ENCODE assay signal across 8 cellular contexts in genomic region chr3:33798418-33799201, GRCh38. TPM values are rescaled to one million over a fixed set of nuclear protein-coding genes. Genes with fewer than 3 reads are reported as not detected.
DNase-seq lines count a peak whose midpoint lies in the region; ATAC-seq and TF ChIP-seq lines count a peak whose summit lies in the region.

A gene with protein sequence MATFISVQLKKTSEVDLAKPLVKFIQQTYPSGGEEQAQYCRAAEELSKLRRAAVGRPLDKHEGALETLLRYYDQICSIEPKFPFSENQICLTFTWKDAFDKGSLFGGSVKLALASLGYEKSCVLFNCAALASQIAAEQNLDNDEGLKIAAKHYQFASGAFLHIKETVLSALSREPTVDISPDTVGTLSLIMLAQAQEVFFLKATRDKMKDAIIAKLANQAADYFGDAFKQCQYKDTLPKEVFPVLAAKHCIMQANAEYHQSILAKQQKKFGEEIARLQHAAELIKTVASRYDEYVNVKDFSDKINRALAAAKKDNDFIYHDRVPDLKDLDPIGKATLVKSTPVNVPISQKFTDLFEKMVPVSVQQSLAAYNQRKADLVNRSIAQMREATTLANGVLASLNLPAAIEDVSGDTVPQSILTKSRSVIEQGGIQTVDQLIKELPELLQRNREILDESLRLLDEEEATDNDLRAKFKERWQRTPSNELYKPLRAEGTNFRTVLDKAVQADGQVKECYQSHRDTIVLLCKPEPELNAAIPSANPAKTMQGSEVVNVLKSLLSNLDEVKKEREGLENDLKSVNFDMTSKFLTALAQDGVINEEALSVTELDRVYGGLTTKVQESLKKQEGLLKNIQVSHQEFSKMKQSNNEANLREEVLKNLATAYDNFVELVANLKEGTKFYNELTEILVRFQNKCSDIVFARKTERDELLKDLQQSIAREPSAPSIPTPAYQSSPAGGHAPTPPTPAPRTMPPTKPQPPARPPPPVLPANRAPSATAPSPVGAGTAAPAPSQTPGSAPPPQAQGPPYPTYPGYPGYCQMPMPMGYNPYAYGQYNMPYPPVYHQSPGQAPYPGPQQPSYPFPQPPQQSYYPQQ (plus strand): TSS chr3:33798630. CDS start chr3:33798729, 99 bp downstream.

- peak within 1 kb of the TSS; percentile 81 for H2AFZ ChIP-seq in mammary epithelial cell (ENCODE audit: low read depth, low read length)
- H2AFZ ChIP-seq in smooth muscle cell (ENCODE audit: low read depth) = peak within 1 kb of the TSS; percentile 98

- intact Hi-C loops in mammary epithelial cell (cut with micrococcal nuclease) = no loop called here

- peaks cover 9% of the 10 kb centered on the region for H3K36me3 ChIP-seq in WERI-Rb-1
- peaks cover 3% of the 10 kb centered on the region for H3K36me3 ChIP-seq in mammary epithelial cell (ENCODE audit: insufficient read depth, low read length)
- H3K36me3 ChIP-seq in smooth muscle cell (ENCODE audit: low read depth) = no peaks in the 10 kb centered on the region

- POLR2A ChIA-PET in AG04449 (lab: Yijun Ruan, JAX) = interaction anchor here (0.6 to 1.3 kb wide), 8 partner anchors 8 to 689 kb away, joined by 3 to 5 read pairs (median 4); no protein-coding TSS in a partner anchor

- H4K20me1 ChIP-seq in mammary epithelial cell (ENCODE audit: insufficient read depth, low read length) = no peaks in the 10 kb centered on the region
- H4K20me1 ChIP-seq in smooth muscle cell (ENCODE audit: low read depth) = peaks cover 36% of the 10 kb centered on the region

- CTCF ChIA-PET in AG04449 (lab: Yijun Ruan, JAX) (interaction anchor here (0.7 to 6.2 kb wide), 7 partner anchors 10 to 162 kb away, joined by 3 to 53 read pairs (median 3); no protein-coding TSS in a partner anchor), mammary epithelial cell (lab: Charles Lee; ENCODE audit: low non-redundant PET) (no interaction called here)

- H3K9me3 ChIP-seq in WERI-Rb-1 (ENCODE audit: severe bottlenecking) (no peaks in the 10 kb centered on the region), mammary epithelial cell (replicated peaks; ENCODE audit: insufficient read depth, low read length) (no peaks in the 10 kb centered on the region), smooth muscle cell (replicated peaks; ENCODE audit: low read depth) (no peaks in the 10 kb centered on the region)

- peak within 1 kb of the TSS; percentile 99 for H3K9ac ChIP-seq in mammary epithelial cell (ENCODE audit: insufficient read depth, low read length)
- H3K9ac ChIP-seq in smooth muscle cell (ENCODE audit: low read depth) = peak within 1 kb of the TSS; percentile 99

- dilution Hi-C loops in mammary epithelial cell (cut with HindIII; ENCODE audit: low sequenced_read_pairs) = loop anchor here (25.0 kb wide), 2 partner anchors 161 to 661 kb away; no protein-coding TSS in a partner anchor

- ATAC-seq in GM18861 (IDR thresholded peaks at IDR 0.05; ENCODE audit: unreplicated experiment) = peak; percentile 78
- ATAC-seq in HG03097 (IDR thresholded peaks at IDR 0.05; ENCODE audit: low FRiP score, unreplicated experiment) = peak; percentile 92

- H3K4me1 ChIP-seq in mammary epithelial cell (ENCODE audit: insufficient read depth, low read length) (peaks cover 26% of the 10 kb centered on the region), smooth muscle cell (ENCODE audit: low read depth) (peaks cover 28% of the 10 kb centered on the region)

- H3F3A ChIP-seq in smooth muscle cell (ENCODE audit: low read depth) = no peaks in the 10 kb centered on the region

- no TSS peak for BruUV-seq in mammary epithelial cell (replicated peaks; lab: Mats Ljungman, UMichigan)

- TF ChIP-seq CTCF in AG04449 (IDR thresholded peaks at IDR 0.05; ENCODE audit: insufficient read depth, low read length, missing control alignments) (peak; percentile 18), WERI-Rb-1 (IDR thresholded peaks at IDR 0.05; ENCODE audit: low read depth, low read length) (peak; percentile 22; the same call in 1 of the 2 replicates), mammary epithelial cell (conservative IDR thresholded peaks at IDR 0.05 in 1 of 2, IDR thresholded peaks at IDR 0.05 in 1 of 2; ENCODE audit: extremely low read depth in 1 of 2, insufficient read depth in 1 of 2, low read depth in 1 of 2, low read length in 2 of 2) (peak in 1 of 2 donors; percentile 19), smooth muscle cell (IDR thresholded peaks at IDR 0.05; ENCODE audit: borderline replicate concordance, insufficient read depth, poor library complexity, severe bottlenecking) (no peak)

- H3K27me3 ChIP-seq in WERI-Rb-1 (ENCODE audit: insufficient read depth, low read depth, severe bottlenecking) = no peaks in the 10 kb centered on the region
- H3K27me3 ChIP-seq in mammary epithelial cell (ENCODE audit: insufficient read depth, low read length) = no peaks in the 10 kb centered on the region
- no peaks in the 10 kb centered on the region for H3K27me3 ChIP-seq in smooth muscle cell (ENCODE audit: low read depth)

- H3K4me2 ChIP-seq in mammary epithelial cell (ENCODE audit: insufficient read depth, low read depth, low read length) (peak within 1 kb of the TSS; percentile 77), smooth muscle cell (peak within 1 kb of the TSS; percentile 99)

- DNase-seq in AG04449 (ENCODE audit: low read depth, low spot score) = peak; percentile 60
- peak; percentile 59 for DNase-seq in NCI-H2196 treated with DMSO at 0.1 percent for 48 hours (lab: John Stamatoyannopoulos, UW; ENCODE audit: unreplicated experiment)
- DNase-seq in WERI-Rb-1 = peak; percentile 94
- peak; percentile 96 for DNase-seq in mammary epithelial cell
- peak; percentile 94 for DNase-seq in iPS-NIHi11 (ENCODE audit: low spot score)
- peak; percentile 85 for DNase-seq in smooth muscle cell (lab: John Stamatoyannopoulos, UW; ENCODE audit: unreplicated experiment)

- in situ Hi-C loops in mammary epithelial cell (cut with MboI; ENCODE audit: low sequenced_read_pairs in 2 of 2) = loop anchor here in 1 of 2 donors (25.0 kb wide), 1 partner anchor 361 kb away; the partner anchor contains the start of gene UBP1

- H3K4me3 ChIP-seq in AG04449 (ENCODE audit: low read depth, low read length) (peak within 1 kb of the TSS; percentile 93), WERI-Rb-1 (ENCODE audit: low read depth, low read length) (peak within 1 kb of the TSS; percentile 63), mammary epithelial cell (replicated peaks in 1 of 3; ENCODE audit: insufficient read depth in 1 of 3, low read depth in 2 of 3, low read length in 3 of 3) (peak within 1 kb of the TSS; percentile 67 to 95 (median 95)), smooth muscle cell (peak within 1 kb of the TSS; percentile 94)

- WGBS in mammary epithelial cell (ENCODE audit: low coverage, missing lambda C conversion rate) = 0% methylated on average over 22 of the region's 69 CpGs
- WGBS in smooth muscle cell (ENCODE audit: low lambda C conversion rate) = 1% methylated on average over 69 of the region's 69 CpGs

- H3K79me2 ChIP-seq in mammary epithelial cell (ENCODE audit: insufficient read depth, low read length) (peaks cover 94% of the 10 kb centered on the region), smooth muscle cell (ENCODE audit: low read depth) (peaks cover 63% of the 10 kb centered on the region)

- H3K27ac ChIP-seq in WERI-Rb-1 (peak within 1 kb of the TSS; percentile 84), mammary epithelial cell (ENCODE audit: insufficient read depth, low read depth, low read length) (peak within 1 kb of the TSS; percentile 96), smooth muscle cell (ENCODE audit: low read depth) (peak within 1 kb of the TSS; percentile 99)

RNA-seq across cellular contexts. Expression of the gene that starts here (rescaled TPM):
- 100 to 1,000 TPM; 264 to 276 TPM for total RNA-seq in mammary epithelial cell
- polyA plus RNA-seq in mammary epithelial cell = 76.2 TPM
- 177 TPM for polyA minus RNA-seq in mammary epithelial cell
- total RNA-seq in smooth muscle cell = 108 and 138 TPM in 2 replicates
- 97.6 and 109 TPM in 2 replicates for polyA plus RNA-seq in smooth muscle cell

Comparison
In these comparisons a context has a peak if more than half of its experiments do, and no peak if none do; other contexts are left out.
1. Peak in every context shown above with its lines: DNase-seq, ATAC-seq, H3K4me3 ChIP-seq and H3K27ac ChIP-seq.